Comparison of ENCODE assay signal across 30 cellular contexts in genomic region chr6:134932121-134932520, GRCh38.
"Had no signal": no experiment of that assay in that cellular context is flagged by ENCODE, and none has a peak within 500 bp of the region (broad histone marks: within the 10 kb centered on the region; RNA-seq: fewer than 3 reads in every experiment).

No MANE protein-coding gene starts in this region.

- H3K4me1 Mint-ChIP-seq: activated CD8-positive, alpha-beta memory T cell treated with anti-CD3 and anti-CD28 coated beads, Interleukin-2, amount 10 ng/mL, durations not matched to agents 7 days and 5 days had no signal

- H3K36me3 Mint-ChIP-seq: activated CD4-positive, alpha-beta memory T cell treated with anti-CD3 and anti-CD28 coated beads for 36 hours had no signal

- H3K4me1 ChIP-seq: adrenal gland, body of pancreas, colonic mucosa had no signal

- H3K36me3 ChIP-seq: adrenal gland, cardiac muscle cell, colonic mucosa had no signal

- H3K9me3 ChIP-seq: adrenal gland, body of pancreas, colonic mucosa had no signal

- ATAC-seq: activated CD4-positive, alpha-beta T cell treated with anti-CD3 and anti-CD28 coated beads for 36 hours; activated CD8-positive, alpha-beta memory T cell treated with anti-CD3 and anti-CD28 coated beads, Interleukin-2, amount 10 ng/mL, durations not matched to agents 7 days and 5 days; activated CD8-positive, alpha-beta T cell treated with anti-CD3 and anti-CD28 coated beads, Interleukin-2, amount 10 ng/mL, durations not matched to agents 7 days and 5 days; activated naive CD8-positive, alpha-beta T cell treated with anti-CD3 and anti-CD28 coated beads, Interleukin-2, amount 50 U/mL, for 24 hours; body of pancreas had no signal

- H3K27ac Mint-ChIP-seq: activated CD4-positive, alpha-beta memory T cell treated with anti-CD3 and anti-CD28 coated beads for 36 hours; activated CD4-positive, alpha-beta T cell treated with anti-CD3 and anti-CD28 coated beads for 36 hours; activated CD4-positive, alpha-beta T cell treated with anti-CD3 and anti-CD28 coated beads, Interleukin-2, amount 10 ng/mL, durations not matched to agents 24 days and 14 days; activated CD8-positive, alpha-beta memory T cell treated with anti-CD3 and anti-CD28 coated beads, Interleukin-2, amount 10 ng/mL, durations not matched to agents 7 days and 5 days; activated CD8-positive, alpha-beta T cell treated with anti-CD3 and anti-CD28 coated beads, Interleukin-2, amount 10 ng/mL, durations not matched to agents 7 days and 5 days; activated naive CD4-positive, alpha-beta T cell treated with anti-CD3 and anti-CD28 coated beads for 36 hours; activated naive CD4-positive, alpha-beta T cell treated with anti-CD3 and anti-CD28 coated beads, Interleukin-2, amount 50 U/mL, for 24 hours; activated naive CD8-positive, alpha-beta T cell treated with anti-CD3 and anti-CD28 coated beads for 36 hours; activated naive CD8-positive, alpha-beta T cell treated with anti-CD3 and anti-CD28 coated beads, Interleukin-2, amount 50 U/mL, for 24 hours; activated T-helper 1 cell treated with anti-CD3 and anti-CD28 coated beads, Interleukin-12 subunit alpha, Interleukin-12 subunit beta, Interleukin-2, Interleukin-4 antibody, amounts not matched to agents 30 ng/mL and 10 ng/mL and 1 ng/mL, durations not matched to agents 14 hours and 24 hours and 36 hours; activated T-helper 2 cell treated with anti-CD3 and anti-CD28 coated beads, Interferon-gamma antibody, Interleukin-2, Interleukin-4, amounts not matched to agents 10 μg/mL and 5 μg/mL and 100 μg/mL, durations not matched to agents 14 hours and 24 hours and 36 hours had no signal

- H3K4me3 Mint-ChIP-seq: activated CD4-positive, alpha-beta memory T cell treated with anti-CD3 and anti-CD28 coated beads for 36 hours; activated CD4-positive, alpha-beta T cell treated with anti-CD3 and anti-CD28 coated beads for 36 hours; activated CD4-positive, alpha-beta T cell treated with anti-CD3 and anti-CD28 coated beads, Interleukin-2, amount 10 ng/mL, durations not matched to agents 24 days and 14 days; activated CD8-positive, alpha-beta memory T cell treated with anti-CD3 and anti-CD28 coated beads, Interleukin-2, amount 10 ng/mL, durations not matched to agents 7 days and 5 days; activated CD8-positive, alpha-beta T cell treated with anti-CD3 and anti-CD28 coated beads, Interleukin-2, amount 10 ng/mL, durations not matched to agents 7 days and 5 days; activated naive CD4-positive, alpha-beta T cell treated with anti-CD3 and anti-CD28 coated beads for 36 hours; activated naive CD4-positive, alpha-beta T cell treated with anti-CD3 and anti-CD28 coated beads, Interleukin-2, amount 50 U/mL, for 24 hours; activated naive CD8-positive, alpha-beta T cell treated with anti-CD3 and anti-CD28 coated beads for 36 hours; activated naive CD8-positive, alpha-beta T cell treated with anti-CD3 and anti-CD28 coated beads, Interleukin-2, amount 50 U/mL, for 24 hours; activated T-helper 1 cell treated with anti-CD3 and anti-CD28 coated beads, Interleukin-12 subunit alpha, Interleukin-12 subunit beta, Interleukin-2, Interleukin-4 antibody, amounts not matched to agents 30 ng/mL and 10 ng/mL and 1 ng/mL, durations not matched to agents 14 hours and 24 hours and 36 hours had no signal

- DNase-seq: activated CD4-positive, alpha-beta memory T cell treated with anti-CD3 and anti-CD28 coated beads for 36 hours; activated CD4-positive, alpha-beta T cell treated with anti-CD3 and anti-CD28 coated beads for 36 hours; activated CD4-positive, alpha-beta T cell treated with anti-CD3 and anti-CD28 coated beads, Interleukin-2, amount 10 ng/mL, durations not matched to agents 24 days and 14 days; activated CD4-positive, CD25-positive, alpha-beta regulatory T cell; activated CD4-positive, CD25-positive, alpha-beta regulatory T cell treated with anti-CD3 and anti-CD28 coated beads, Interleukin-2, amount 50 U/mL, for 72 hours; activated CD8-positive, alpha-beta memory T cell treated with anti-CD3 and anti-CD28 coated beads, Interleukin-2, amount 10 ng/mL, durations not matched to agents 7 days and 5 days; activated CD8-positive, alpha-beta memory T cell treated with anti-CD3 and anti-CD28 coated beads, Interleukin-2, amount 50 U/mL, for 4 hours; activated CD8-positive, alpha-beta T cell treated with anti-CD3 and anti-CD28 coated beads, Interleukin-2, amount 10 ng/mL, durations not matched to agents 7 days and 5 days; activated effector memory CD4-positive, alpha-beta T cell treated with anti-CD3 and anti-CD28 coated beads, Interleukin-2, amount 50 U/mL, for 16 hours; activated naive CD4-positive, alpha-beta T cell treated with anti-CD3 and anti-CD28 coated beads for 36 hours; activated naive CD8-positive, alpha-beta T cell treated with anti-CD3 and anti-CD28 coated beads for 36 hours; activated naive CD8-positive, alpha-beta T cell treated with anti-CD3 and anti-CD28 coated beads, Interleukin-2, amount 50 U/mL, for 24 hours; activated T-cell treated with anti-CD3 and anti-CD28 coated beads, Interleukin-2, amount 50 U/mL, for 1 hour; activated T-cell treated with anti-CD3 and anti-CD28 coated beads, Interleukin-2, amount 50 U/mL, for 48 hours; amygdala; aorta; body of pancreas; central memory CD4-positive, alpha-beta T cell; cerebellar nuclear complex; colonic mucosa; effector CD8-positive, alpha-beta T cell; foreskin fibroblast; glutamatergic neuron; T-helper 2 cell had no signal

- H3K4me3 ChIP-seq: adrenal gland, body of pancreas, cardiac muscle cell, colonic mucosa had no signal

- H3K9me3 Mint-ChIP-seq: activated CD4-positive, alpha-beta memory T cell treated with anti-CD3 and anti-CD28 coated beads for 36 hours; activated CD4-positive, alpha-beta T cell treated with anti-CD3 and anti-CD28 coated beads, Interleukin-2, amount 10 ng/mL, durations not matched to agents 24 days and 14 days; activated naive CD4-positive, alpha-beta T cell treated with anti-CD3 and anti-CD28 coated beads for 36 hours; activated naive CD4-positive, alpha-beta T cell treated with anti-CD3 and anti-CD28 coated beads, Interleukin-2, amount 50 U/mL, for 24 hours; activated naive CD8-positive, alpha-beta T cell treated with anti-CD3 and anti-CD28 coated beads for 36 hours; activated naive CD8-positive, alpha-beta T cell treated with anti-CD3 and anti-CD28 coated beads, Interleukin-2, amount 50 U/mL, for 24 hours; activated T-helper 1 cell treated with anti-CD3 and anti-CD28 coated beads, Interleukin-12 subunit alpha, Interleukin-12 subunit beta, Interleukin-2, Interleukin-4 antibody, amounts not matched to agents 30 ng/mL and 10 ng/mL and 1 ng/mL, durations not matched to agents 14 hours and 24 hours and 36 hours; activated T-helper 2 cell treated with anti-CD3 and anti-CD28 coated beads, Interferon-gamma antibody, Interleukin-2, Interleukin-4, amounts not matched to agents 10 μg/mL and 5 μg/mL and 100 μg/mL, durations not matched to agents 14 hours and 24 hours and 36 hours had no signal

- H3K27me3 Mint-ChIP-seq: activated CD4-positive, alpha-beta memory T cell treated with anti-CD3 and anti-CD28 coated beads for 36 hours; activated CD4-positive, alpha-beta T cell treated with anti-CD3 and anti-CD28 coated beads for 36 hours; activated CD4-positive, alpha-beta T cell treated with anti-CD3 and anti-CD28 coated beads, Interleukin-2, amount 10 ng/mL, durations not matched to agents 24 days and 14 days; activated CD8-positive, alpha-beta memory T cell treated with anti-CD3 and anti-CD28 coated beads, Interleukin-2, amount 10 ng/mL, durations not matched to agents 7 days and 5 days; activated naive CD4-positive, alpha-beta T cell treated with anti-CD3 and anti-CD28 coated beads, Interleukin-2, amount 50 U/mL, for 24 hours; activated naive CD8-positive, alpha-beta T cell treated with anti-CD3 and anti-CD28 coated beads for 36 hours; activated naive CD8-positive, alpha-beta T cell treated with anti-CD3 and anti-CD28 coated beads, Interleukin-2, amount 50 U/mL, for 24 hours had no signal

- H3K27ac ChIP-seq: adrenal gland, body of pancreas, cardiac muscle cell, colonic mucosa, epithelial cell of prostate had no signal

- H3K27me3 ChIP-seq: adrenal gland, body of pancreas, cardiac muscle cell, colonic mucosa had no signal
